In genomic region chr10:29811751-29812427, GRCh38 we compare ENCODE assay signal across 10 cellular contexts.
DNase-seq lines count a peak whose midpoint lies in the region; ATAC-seq and TF ChIP-seq lines count a peak whose summit lies in the region.
"Had no signal": no experiment of that assay in that cellular context is flagged by ENCODE, and none has a peak within 500 bp of the region (broad histone marks: within the 10 kb centered on the region; RNA-seq: fewer than 3 reads in every experiment).

No MANE protein-coding gene starts in this region.

- H3K9me3 Mint-ChIP-seq in naive thymus-derived CD8-positive, alpha-beta T cell: peaks cover 0 to 1% (median 0%) of the 10 kb centered on the region in 9 donors

- H3K36me3 ChIP-seq in RWPE2 (ENCODE audit: low read depth): no peaks in the 10 kb centered on the region

- H3K4me3 Mint-ChIP-seq in naive thymus-derived CD8-positive, alpha-beta T cell: no peak overlapping the region
- H3K4me3 Mint-ChIP-seq: B cell had no signal

- H3K27me3 Mint-ChIP-seq in naive thymus-derived CD8-positive, alpha-beta T cell: peaks cover 7 to 17% (median 12%) of the 10 kb centered on the region in 5 donors

- H3K36me3 Mint-ChIP-seq in naive thymus-derived CD8-positive, alpha-beta T cell: no peaks in the 10 kb centered on the region

- H3K4me1 Mint-ChIP-seq in naive thymus-derived CD8-positive, alpha-beta T cell: peaks cover 0 to 13% (median 6%) of the 10 kb centered on the region in 4 donors
- H3K4me1 Mint-ChIP-seq: B cell had no signal

- H3K27ac Mint-ChIP-seq in naive thymus-derived CD8-positive, alpha-beta T cell: no peak overlapping the region
- H3K27ac Mint-ChIP-seq: B cell had no signal

- TF ChIP-seq CTCF in RWPE2 (IDR thresholded peaks at IDR 0.05; ENCODE audit: poor library complexity, severe bottlenecking): no peak
- TF ChIP-seq CTCF in GM13976 (IDR thresholded peaks at IDR 0.05; ENCODE audit: borderline replicate concordance, control extremely low read depth, extremely low read depth, insufficient read depth, missing control alignments): no peak

- H3K27ac ChIP-seq in RWPE2 (ENCODE audit: poor library complexity, severe bottlenecking) (peak overlapping the region; percentile 79), epithelial cell of prostate (peak overlapping the region; percentile 72)

- DNase-seq in NCI-H1105 treated with DMSO at 0.1 percent for 48 hours (lab: John Stamatoyannopoulos, UW): peak; percentile 42
- no peak for DNase-seq in NCI-H1105 (lab: John Stamatoyannopoulos, UW)
- DNase-seq in RWPE2 (ENCODE audit: low spot score): no peak
- peak; percentile 98 for DNase-seq in epithelial cell of prostate (ENCODE audit: low read depth, low spot score)
- DNase-seq in naive thymus-derived CD8-positive, alpha-beta T cell: peak in 3 of 10 donors; percentile 8 to 14 (median 9)
- no peak for DNase-seq in GM13976 (ENCODE audit: low spot score)
- no peak for DNase-seq in HuH-7.5 (ENCODE audit: low spot score)
- DNase-seq in activated CD8-positive, alpha-beta memory T cell treated with anti-CD3 and anti-CD28 coated beads, Interleukin-2, amount 50 U/mL, for 4 hours: no peak

- peaks cover 33% of the 10 kb centered on the region for H3K4me1 ChIP-seq in RWPE2 (ENCODE audit: insufficient read depth, poor library complexity, severe bottlenecking)

- no peak overlapping the region for H3K4me3 ChIP-seq in RWPE2 (ENCODE audit: severe bottlenecking)
- H3K4me3 ChIP-seq: skin epidermis had no signal

- in situ Hi-C loops in GM13976 (cut with MboI; ENCODE audit: low sequenced_read_pairs, unreplicated experiment): no loop called here

- peak; percentile 56 for ATAC-seq in RWPE2 (ENCODE audit: low read depth)
- peak; percentile 30 to 62 for ATAC-seq in naive thymus-derived CD8-positive, alpha-beta T cell

- no peaks in the 10 kb centered on the region for H3K9me3 ChIP-seq in RWPE2 (ENCODE audit: severe bottlenecking)

- POLR2A ChIA-PET in naive thymus-derived CD8-positive, alpha-beta T cell (lab: Charles Lee): no interaction called here

- H3K27me3 ChIP-seq in RWPE2 (ENCODE audit: insufficient read depth, poor library complexity, severe bottlenecking): no peaks in the 10 kb centered on the region

Comparison
In these comparisons a context has a peak if more than half of its experiments do, and no peak if none do; other contexts are left out.
1. DNase-seq: peak in NCI-H1105 treated with DMSO at 0.1 percent for 48 hours (single experiment) and epithelial cell of prostate (single experiment); none in NCI-H1105 (single experiment), RWPE2 (single experiment), GM13976 (single experiment), HuH-7.5 (single experiment) and activated CD8-positive, alpha-beta memory T cell treated with anti-CD3 and anti-CD28 coated beads, Interleukin-2, amount 50 U/mL, for 4 hours (single experiment).